ENCODE assay signal across 10 cellular contexts in genomic region chr17:45782889-45783592, GRCh38. TPM values are rescaled to one million over a fixed set of nuclear protein-coding genes. Genes with fewer than 3 reads are reported as not detected.
A peak's percentile ranks its signal among the peaks of the same experiment; 100 is the strongest.
DNase-seq lines count a peak whose midpoint lies in the region; ATAC-seq, FAIRE-seq and TF ChIP-seq lines count a peak whose summit lies in the region.
"Had no signal": no experiment of that assay in that cellular context is flagged by ENCODE, and none has a peak within 500 bp of the region (broad histone marks: within the 10 kb centered on the region; RNA-seq: fewer than 3 reads in every experiment).

No MANE protein-coding gene starts in this region.

- no peak for TF ChIP-seq POLR2A in K562 (conservative IDR thresholded peaks at IDR 0.05)

- H3K4me3 ChIP-seq in GM23248 (no peak overlapping the region), PC-9 (no peak overlapping the region), K562 (no peak overlapping the region), lower lobe of right lung (peak overlapping the region; percentile 54)
- H3K4me3 ChIP-seq: SJSA1 had no signal

- peak; percentile 8 to 34; a peak in 2 of 4 replicates for TF ChIP-seq RAD21 in K562 (CRISPR knock-in tag; conservative IDR thresholded peaks at IDR 0.05 in 1 of 2, IDR thresholded peaks at IDR 0.05 in 1 of 2)

- TF ChIP-seq CTCF in PC-9 (conservative IDR thresholded peaks at IDR 0.05) (peak; percentile 31; the same call in 1 of the 2 replicates), K562 (IDR thresholded peaks at IDR 0.05 in 2 of 3, conservative IDR thresholded peaks at IDR 0.05 in 1 of 3; ENCODE audit: insufficient read depth in 2 of 3, low read depth in 1 of 3, low read length in 3 of 3) (peak; percentile 49 to 67 (median 53); a peak in 4 of 6 replicates), lower lobe of right lung (IDR thresholded peaks at IDR 0.05) (peak; percentile 45)

- no peaks in the 10 kb centered on the region for H3K36me3 ChIP-seq in GM23248 (ENCODE audit: low read depth)
- H3K36me3 ChIP-seq in PC-9 (ENCODE audit: low read depth) = no peaks in the 10 kb centered on the region
- H3K36me3 ChIP-seq in K562 (ENCODE audit: control insufficient read depth, insufficient read depth, low read length) = no peaks in the 10 kb centered on the region
- H3K36me3 ChIP-seq in lower lobe of right lung = no peaks in the 10 kb centered on the region
- H3K36me3 ChIP-seq: SJSA1 had no signal

- 39 to 40% methylated on average over 25 to 32 of the region's 32 CpGs for WGBS in GM23248 (ENCODE audit: low coverage in 1 of 2, low lambda C conversion rate in 2 of 2, missing lambda C conversion rate in 2 of 2), 2 experiments
- 5% methylated on average over 25 of the region's 32 CpGs for WGBS in K562 (ENCODE audit: insufficient coverage, low coverage, missing lambda C conversion rate)

- no peaks in the 10 kb centered on the region for H3K9me3 ChIP-seq in GM23248 (ENCODE audit: low read depth)
- H3K9me3 ChIP-seq in PC-9 (ENCODE audit: insufficient read depth, low read depth) = no peaks in the 10 kb centered on the region
- no peaks in the 10 kb centered on the region for H3K9me3 ChIP-seq in K562 (replicated peaks; ENCODE audit: control insufficient read depth, insufficient read depth, low read depth, low read length)
- H3K9me3 ChIP-seq in lower lobe of right lung = no peaks in the 10 kb centered on the region

- FAIRE-seq in K562 (lab: Jason Lieb, UNC) = no peak

- no TSS peak for BruUV-seq in PC-9 (replicated peaks; lab: Mats Ljungman, UMichigan)
- BruUV-seq in K562 (replicated peaks; lab: Mats Ljungman, UMichigan) = no TSS peak

- H3K9me2 ChIP-seq in GM23248 (ENCODE audit: insufficient read depth) (no peaks in the 10 kb centered on the region), PC-9 (ENCODE audit: insufficient read depth) (no peaks in the 10 kb centered on the region)

- H2AFZ ChIP-seq in GM23248 (no peak overlapping the region), PC-9 (no peak overlapping the region), K562 (ENCODE audit: low read depth, low read length) (no peak overlapping the region)

- H4K20me1 ChIP-seq in GM23248 (ENCODE audit: insufficient read depth) = no peaks in the 10 kb centered on the region
- H4K20me1 ChIP-seq in PC-9 (ENCODE audit: insufficient read depth) = no peaks in the 10 kb centered on the region
- H4K20me1 ChIP-seq in K562 (replicated peaks; ENCODE audit: control insufficient read depth, insufficient read depth, low read length) = peaks cover 9% of the 10 kb centered on the region; the same call in 1 of the 2 replicates

- no peak overlapping the region for H3K9ac ChIP-seq in GM23248
- H3K9ac ChIP-seq in K562 (ENCODE audit: insufficient read depth in 1 of 2, low read depth in 2 of 2, low read length in 2 of 2) = no peak overlapping the region; a peak in 1 of 4 replicates

- ATAC-seq in K562 = peak; percentile 87
- peak; percentile 52 to 53 for ATAC-seq in lower lobe of right lung
- no peak for ATAC-seq in esophagus mucosa

- H3F3A ChIP-seq in GM23248 (ENCODE audit: insufficient read depth) = no peaks in the 10 kb centered on the region
- no peaks in the 10 kb centered on the region for H3F3A ChIP-seq in PC-9 (ENCODE audit: insufficient read depth, low read depth)

- intact Hi-C loops in PC-9 (cut with micrococcal nuclease; ENCODE audit: unreplicated experiment) (no loop called here), K562 (cut with micrococcal nuclease) (no loop called here), lower lobe of right lung (cut with DNase I) (no loop called here)

- no peak overlapping the region for H3K27ac ChIP-seq in GM23248
- H3K27ac ChIP-seq in PC-9 = no peak overlapping the region
- no peak overlapping the region for H3K27ac ChIP-seq in K562 (ENCODE audit: extremely low read depth, low read depth, low read length)
- H3K27ac ChIP-seq in lower lobe of right lung = no peak overlapping the region
- H3K27ac ChIP-seq: SJSA1 had no signal

- H3K27me3 ChIP-seq in GM23248 (replicated peaks; ENCODE audit: insufficient read depth) (peaks cover 58% of the 10 kb centered on the region), PC-9 (ENCODE audit: insufficient read depth, low read depth) (peaks cover 82% of the 10 kb centered on the region), K562 (ENCODE audit: control insufficient read depth in 2 of 2, insufficient read depth in 2 of 2, low read length in 2 of 2) (peaks cover 37 to 75% of the 10 kb centered on the region in 2 experiments), lower lobe of right lung (ENCODE audit: low read depth) (peaks cover 59% of the 10 kb centered on the region)

- no peaks in the 10 kb centered on the region for H3K79me2 ChIP-seq in GM23248 (ENCODE audit: insufficient read depth)
- no peaks in the 10 kb centered on the region for H3K79me2 ChIP-seq in PC-9 (ENCODE audit: low read depth)
- no peaks in the 10 kb centered on the region for H3K79me2 ChIP-seq in K562 (ENCODE audit: control insufficient read depth, insufficient read depth, low read length)

- CTCF ChIA-PET in PC-9 (lab: Charles Lee) = interaction anchor here (0.6 to 0.7 kb wide), 2 partner anchors 48 to 139 kb away, joined by 3 read pairs; no protein-coding TSS in a partner anchor
- CTCF ChIA-PET in K562 (lab: Yijun Ruan, JAX; ENCODE audit: low intra/inter-chr PET ratio) = no interaction called here

- in situ Hi-C loops in GM23248 (cut with MboI) (no loop called here), K562 (cut with MboI) (no loop called here)

- DNase-seq in GM23248 = peak; percentile 31
- DNase-seq in PC-9 = no peak
- DNase-seq in K562 (ENCODE audit: extremely low read depth in 1 of 4, low spot score in 3 of 4) = peak; percentile 28 to 80 (median 70)
- DNase-seq in lower lobe of right lung = no peak
- peak; percentile 78 for DNase-seq in stimulated activated CD8-positive, alpha-beta memory T cell treated with anti-CD3 and anti-CD28 coated beads, Interleukin-4, amount 100 ng/mL, for 48 hours
- DNase-seq in foreskin melanocyte = no peak
- no peak for DNase-seq in NAMALWA (ENCODE audit: low spot score)

- no peaks in the 10 kb centered on the region for H3K9me1 ChIP-seq in K562 (ENCODE audit: control insufficient read depth, insufficient read depth, low read length)

- H3K4me1 ChIP-seq in GM23248 (ENCODE audit: insufficient read depth) (no peaks in the 10 kb centered on the region), PC-9 (replicated peaks; ENCODE audit: insufficient read depth) (no peaks in the 10 kb centered on the region), K562 (replicated peaks in 1 of 2; ENCODE audit: control insufficient read depth in 2 of 2, insufficient read depth in 2 of 2, low read length in 2 of 2) (peaks cover 4 to 24% of the 10 kb centered on the region in 2 experiments; a peak in 4 of 5 replicates), lower lobe of right lung (peaks cover 23% of the 10 kb centered on the region)

- H3K4me2 ChIP-seq in GM23248 (ENCODE audit: unreplicated experiment) (no peak overlapping the region), PC-9 (no peak overlapping the region), K562 (ENCODE audit: insufficient read depth, low read length) (no peak overlapping the region)

- POLR2A ChIA-PET in PC-9 (lab: Charles Lee; ENCODE audit: unreplicated experiment) = no interaction called here
- POLR2A ChIA-PET in K562 (lab: Yijun Ruan, JAX) = interaction anchor here (0.9 to 1.1 kb wide), 3 partner anchors 12 to 15 kb away, joined by 3 to 4 read pairs (median 3); no protein-coding TSS in a partner anchor

- TF ChIP-seq EP300 in K562 (IDR thresholded peaks at IDR 0.05; ENCODE audit: low read length) = no peak

TF ChIP-seq in K562, 482 proteins besides CTCF, POLR2A, EP300 and RAD21 (continues in another document):
- no peak for TF ChIP-seq ZFP30 (CRISPR knock-in tag; IDR thresholded peaks at IDR 0.05; ENCODE audit: borderline replicate concordance)
- peak; percentile 36; the same call in 1 of the 2 replicates for TF ChIP-seq ZBTB7A (IDR thresholded peaks at IDR 0.05; ENCODE audit: borderline replicate concordance, control insufficient read depth, low read depth, low read length)
- TF ChIP-seq BACH1 (tag; IDR thresholded peaks at IDR 0.05) = no peak
- TF ChIP-seq CTCFL (IDR thresholded peaks at IDR 0.05; ENCODE audit: borderline replicate concordance, insufficient read depth, low read depth, low read length, poor library complexity, severe bottlenecking) = peak; percentile 48

RNA-seq across cellular contexts. Expression of gene CRHR1, which starts 1.1 kb away (rescaled TPM):
- total RNA-seq in GM23248 (2014; rRNA removed; shearing (Covaris generic)) = not detected in 2 replicates
- polyA plus RNA-seq in GM23248 (2016; fragmentation: Nextera tagmentation; extraction: Ambion mirVana) (not detected in 2 replicates), K562 (2011; rRNA removed) (not detected in 2 replicates), K562 (2014; fragmentation: Illumina TruSeq; extraction: Trizol) (not detected in 2 replicates), K562 (2014; fragmentation: Nextera tagmentation; extraction: Ambion mirVana) (not detected), K562 (2014; rRNA removed) (0.05 TPM in 1 of 2 replicates, not detected in the other)
- total RNA-seq in PC-9 (2021) (not detected in 2 replicates), K562 (2014; rRNA removed) (not detected in 2 replicates), K562 (2014; rRNA removed; fragmentation: Illumina TruSeq; extraction: Trizol) (not detected in 2 replicates), K562 (2015; rRNA removed; fragmentation: Illumina TruSeq; extraction: Trizol) (not detected in 2 replicates), K562 (2021) (not detected in 2 replicates), lower lobe of right lung (not detected), esophagus mucosa (0.40 TPM)
- total RNA-seq in K562 (2011; cell fraction: chromatin; rRNA removed; ENCODE audit: low replicate concordance) = not detected in 2 replicates
- total RNA-seq in K562 (2011; cell fraction: nucleolus; rRNA removed) = not detected in 2 replicates
- total RNA-seq in K562 (2011; cell fraction: nucleoplasm; rRNA removed) = not detected in 2 replicates
- not detected in 2 replicates for polyA plus RNA-seq in K562 (2011; cell fraction: cytosol; rRNA removed)
- not detected in 2 replicates for polyA plus RNA-seq in K562 (2011; cell fraction: nucleus; rRNA removed)
- polyA plus RNA-seq in K562 (2012) = not detected in 2 replicates
- polyA minus RNA-seq in K562 (2011; rRNA and poly(A)+ RNA removed) = not detected in 2 replicates
- not detected in 2 replicates for polyA minus RNA-seq in K562 (2011; cell fraction: cytosol; rRNA and poly(A)+ RNA removed)
- polyA minus RNA-seq in K562 (2011; cell fraction: nucleus; rRNA and poly(A)+ RNA removed) = not detected in 2 replicates
- total RNA-seq: renal cortical epithelial cell, SJSA1 had no signal

Comparison
In these comparisons a context has a peak if more than half of its experiments do, and no peak if none do; other contexts are left out.
1. DNase-seq: peak in GM23248 (single experiment), K562 (4 of 4) and stimulated activated CD8-positive, alpha-beta memory T cell treated with anti-CD3 and anti-CD28 coated beads, Interleukin-4, amount 100 ng/mL, for 48 hours (single experiment); none in PC-9 (0 of 2), lower lobe of right lung (single experiment), foreskin melanocyte (single experiment) and NAMALWA (single experiment).
2. Peak in every context shown above with its lines, with median percentiles within 50 percentile points of each other: CTCF ChIP-seq.